In genomic region chr2:39837856-39838453, GRCh38 we compare ENCODE assay signal across 8 cellular contexts. TPM values are rescaled to one million over a fixed set of nuclear protein-coding genes. Genes with fewer than 3 reads are reported as not detected.
A peak's percentile ranks its signal among the peaks of the same experiment; 100 is the strongest.
DNase-seq lines count a peak whose midpoint lies in the region; ATAC-seq and TF ChIP-seq lines count a peak whose summit lies in the region.

No MANE protein-coding gene starts in this region.

- TF ChIP-seq CTCF in RWPE2 (IDR thresholded peaks at IDR 0.05; ENCODE audit: poor library complexity, severe bottlenecking) (peak; percentile 78), tibial nerve (IDR thresholded peaks at IDR 0.05) (peak in 4 of 5 experiments; percentile 13 to 56 (median 32))

- no peak for TF ChIP-seq EP300 in tibial nerve (IDR thresholded peaks at IDR 0.05)

- H3K9me3 ChIP-seq in RWPE2 (ENCODE audit: severe bottlenecking) (peaks cover 4% of the 10 kb centered on the region), tibial nerve (peaks cover 0 to 22% (median 5%) of the 10 kb centered on the region in 4 donors)

- peak; percentile 2 for DNase-seq in NK-92 treated with Interleukin-12 subunit alpha and Interleukin-12 subunit beta, amount 100 ng/mL, for 24 hours (lab: John Stamatoyannopoulos, UW)
- DNase-seq in NK-92 (lab: John Stamatoyannopoulos, UW; ENCODE audit: unreplicated experiment) (no peak), RWPE2 (ENCODE audit: low spot score) (no peak), germinal center (ENCODE audit: low spot score) (peak; percentile 30), tibial nerve (ENCODE audit: low spot score in 2 of 2) (no peak), amygdala (lab: John Stamatoyannopoulos, UW) (no peak)

- H3K4me1 ChIP-seq in RWPE2 (ENCODE audit: insufficient read depth, poor library complexity, severe bottlenecking), result no peaks in the 10 kb centered on the region
- H3K4me1 ChIP-seq in tibial nerve, result no peaks in the 10 kb centered on the region

- H3K4me3 ChIP-seq in RWPE2 (ENCODE audit: severe bottlenecking) (no peak overlapping the region), tibial nerve (no peak overlapping the region)

- H3K27me3 ChIP-seq in RWPE2 (ENCODE audit: insufficient read depth, poor library complexity, severe bottlenecking) (no peaks in the 10 kb centered on the region), tibial nerve (no peaks in the 10 kb centered on the region)

- H3K36me3 ChIP-seq in RWPE2 (ENCODE audit: low read depth) (no peaks in the 10 kb centered on the region), tibial nerve (no peaks in the 10 kb centered on the region)

- no peak for TF ChIP-seq POLR2A in tibial nerve (IDR thresholded peaks at IDR 0.05)

- WGBS in tibial nerve, 2 donors, result 45 to 48% methylated on average over 6 of the region's 6 CpGs

- H3K27ac ChIP-seq in RWPE2 (ENCODE audit: poor library complexity, severe bottlenecking), result no peak overlapping the region
- no peak overlapping the region for H3K27ac ChIP-seq in tibial nerve

- ATAC-seq in GM21367 (IDR thresholded peaks at IDR 0.05; ENCODE audit: unreplicated experiment) (peak; percentile 90), HG03460 (IDR thresholded peaks at IDR 0.05; ENCODE audit: unreplicated experiment) (peak; percentile 88), RWPE2 (ENCODE audit: low read depth) (peak; percentile 42; the same call in 1 of the 3 replicates)

RNA-seq across cellular contexts. Expression of gene THUMPD2, which starts 58.9 kb away (rescaled TPM):
- total RNA-seq in tibial nerve, result 10 to 100 TPM; 12.0 to 23.7 (median 16.1) TPM

Comparison
In these comparisons a context has a peak if more than half of its experiments do, and no peak if none do; other contexts are left out.
1. DNase-seq: peak in NK-92 treated with Interleukin-12 subunit alpha and Interleukin-12 subunit beta, amount 100 ng/mL, for 24 hours (single experiment) and germinal center (single experiment); none in NK-92 (single experiment), RWPE2 (single experiment), tibial nerve (0 of 2) and amygdala (0 of 56).
2. Peak in every context shown above with its lines, with median percentiles within 50 percentile points of each other: ATAC-seq.